11 cellular contexts compared by ENCODE assay signal in the genomic region with DNA sequence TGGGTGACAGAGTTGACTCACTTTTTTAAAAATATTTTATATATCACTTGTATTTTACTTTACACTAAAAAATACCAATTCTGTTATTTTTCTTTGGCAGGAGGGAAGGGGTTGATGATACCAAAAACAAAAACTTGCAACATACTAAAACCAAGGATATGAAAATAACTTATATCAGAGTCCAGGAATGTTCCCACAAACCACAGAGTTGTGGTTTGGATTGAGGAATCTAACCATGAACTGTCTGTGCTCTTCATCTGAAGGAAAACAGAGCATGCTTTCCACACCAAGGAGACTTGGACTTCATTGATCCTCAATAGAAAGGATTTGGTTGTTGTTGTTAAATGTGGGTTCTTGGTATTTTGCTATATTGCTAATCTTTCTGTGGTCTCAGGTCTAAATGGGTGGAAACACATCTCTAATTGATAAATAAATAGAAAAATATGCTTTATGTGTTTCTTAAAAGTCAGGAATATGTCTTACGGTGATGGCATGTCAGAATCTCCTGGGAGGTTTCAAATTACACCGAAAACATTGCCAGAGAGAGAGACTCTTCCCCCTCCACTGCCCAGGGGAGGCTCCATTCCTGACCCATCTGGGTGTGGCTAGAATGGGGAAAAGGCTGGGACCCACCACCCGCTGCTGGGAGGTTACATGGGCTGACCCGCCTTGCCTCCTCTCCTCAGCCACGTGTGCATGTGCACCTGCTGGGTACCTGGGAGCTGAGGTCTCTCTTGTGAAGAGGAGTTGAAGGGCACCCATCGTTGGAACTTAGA. TPM values are rescaled to one million over a fixed set of nuclear protein-coding genes. Genes with fewer than 3 reads are reported as not detected.
DNase-seq lines count a peak whose midpoint lies in the region; ATAC-seq and TF ChIP-seq lines count a peak whose summit lies in the region.
"Had no signal": no experiment of that assay in that cellular context is flagged by ENCODE, and none has a peak within 500 bp of the region (broad histone marks: within the 10 kb centered on the region; RNA-seq: fewer than 3 reads in every experiment).

No MANE protein-coding gene starts in this region.

- no peaks in the 10 kb centered on the region for H3K36me3 Mint-ChIP-seq in chondrocyte (ENCODE audit: low read depth)
- no peaks in the 10 kb centered on the region for H3K36me3 Mint-ChIP-seq in neural progenitor cell
- H3K36me3 Mint-ChIP-seq: CD8-positive, alpha-beta T cell; naive thymus-derived CD4-positive, alpha-beta T cell had no signal

- no peak for TF ChIP-seq CTCF in chondrocyte (IDR thresholded peaks at IDR 0.05)
- TF ChIP-seq CTCF in neural progenitor cell (IDR thresholded peaks at IDR 0.05): no peak
- no peak for TF ChIP-seq CTCF in GM10266 (IDR thresholded peaks at IDR 0.05; ENCODE audit: control insufficient read depth, insufficient read depth, low read depth, missing control alignments)
- TF ChIP-seq CTCF in OCI-LY7 (conservative IDR thresholded peaks at IDR 0.05; ENCODE audit: low read length): no peak

- H3K27me3 Mint-ChIP-seq in chondrocyte (ENCODE audit: low read depth) (no peaks in the 10 kb centered on the region), neural progenitor cell (ENCODE audit: insufficient read depth, low read depth) (peaks cover 2% of the 10 kb centered on the region)

- H2AFZ ChIP-seq in neural progenitor cell (replicated peaks) (peak overlapping the region; percentile 78), OCI-LY7 (ENCODE audit: low read length) (no peak overlapping the region)

- no peaks in the 10 kb centered on the region for H3K79me2 ChIP-seq in neural progenitor cell (ENCODE audit: low read depth)
- no peaks in the 10 kb centered on the region for H3K79me2 ChIP-seq in OCI-LY7 (ENCODE audit: insufficient read depth, low read depth, low read length)

- no peaks in the 10 kb centered on the region for H3K36me3 ChIP-seq in neural progenitor cell
- H3K36me3 ChIP-seq in OCI-LY7 (ENCODE audit: insufficient read depth, low read length): no peaks in the 10 kb centered on the region
- H3K36me3 ChIP-seq: stomach had no signal

- H3K9ac ChIP-seq in neural progenitor cell: no peak overlapping the region

- H3K4me1 ChIP-seq in neural progenitor cell (no peaks in the 10 kb centered on the region), OCI-LY7 (ENCODE audit: insufficient read depth, low read length, poor library complexity, severe bottlenecking) (no peaks in the 10 kb centered on the region)

- no peaks in the 10 kb centered on the region for H4K20me1 ChIP-seq in neural progenitor cell (ENCODE audit: low read depth)
- no peaks in the 10 kb centered on the region for H4K20me1 ChIP-seq in OCI-LY7 (ENCODE audit: insufficient read depth, low read length)

- intact Hi-C loops in OCI-LY7 (cut with micrococcal nuclease; ENCODE audit: unreplicated experiment): no loop called here

- no peaks in the 10 kb centered on the region for H3K27me3 ChIP-seq in neural progenitor cell
- H3K27me3 ChIP-seq: stomach had no signal

- POLR2A ChIA-PET in OCI-LY7 (lab: Charles Lee): no interaction called here

- peaks cover 56% of the 10 kb centered on the region for H3K4me1 Mint-ChIP-seq in chondrocyte (ENCODE audit: low read depth)
- H3K4me1 Mint-ChIP-seq in neural progenitor cell: peaks cover 3% of the 10 kb centered on the region
- H3K4me1 Mint-ChIP-seq: naive thymus-derived CD4-positive, alpha-beta T cell had no signal

- H3K9me2 ChIP-seq in OCI-LY7 (ENCODE audit: insufficient read depth, low read length): no peaks in the 10 kb centered on the region

- no peak for ATAC-seq in HG03045 (IDR thresholded peaks at IDR 0.05; ENCODE audit: unreplicated experiment)
- ATAC-seq: CD8-positive, alpha-beta T cell; naive thymus-derived CD4-positive, alpha-beta T cell had no signal

- CTCF ChIA-PET in OCI-LY7 (lab: Charles Lee; ENCODE audit: unreplicated experiment): no interaction called here

- no peaks in the 10 kb centered on the region for H3F3A ChIP-seq in neural progenitor cell (ENCODE audit: low read depth)

- DNase-seq in COLO829 (ENCODE audit: low spot score) (peak; percentile 19), NCI-H69 (lab: John Stamatoyannopoulos, UW) (peak; percentile 13), chondrocyte (ENCODE audit: low spot score) (no peak), neural progenitor cell (ENCODE audit: low spot score) (no peak), NCI-H2227 treated with DMSO at 0.1 percent for 48 hours (lab: John Stamatoyannopoulos, UW) (no peak), GM10266 (ENCODE audit: extremely low spot score) (no peak), OCI-LY7 (ENCODE audit: low spot score) (no peak)
- DNase-seq: CD8-positive, alpha-beta T cell; naive thymus-derived CD4-positive, alpha-beta T cell; stomach had no signal

- H3K27ac Mint-ChIP-seq in chondrocyte (ENCODE audit: unreplicated experiment) (peak overlapping the region; percentile 96), neural progenitor cell (no peak overlapping the region)
- H3K27ac Mint-ChIP-seq: CD8-positive, alpha-beta T cell; naive thymus-derived CD4-positive, alpha-beta T cell had no signal

- H3K4me3 ChIP-seq in neural progenitor cell (no peak overlapping the region), OCI-LY7 (ENCODE audit: low read depth, low read length, poor library complexity, severe bottlenecking) (no peak overlapping the region)
- H3K4me3 ChIP-seq: stomach had no signal

- H3K4me3 Mint-ChIP-seq in chondrocyte (ENCODE audit: unreplicated experiment) (peak overlapping the region; percentile 11), neural progenitor cell (no peak overlapping the region)
- H3K4me3 Mint-ChIP-seq: CD8-positive, alpha-beta T cell; naive thymus-derived CD4-positive, alpha-beta T cell had no signal

- H3K9me3 Mint-ChIP-seq in chondrocyte (ENCODE audit: low read depth) (no peaks in the 10 kb centered on the region), neural progenitor cell (no peaks in the 10 kb centered on the region)
- H3K9me3 Mint-ChIP-seq: CD8-positive, alpha-beta T cell; naive thymus-derived CD4-positive, alpha-beta T cell had no signal

- no peak overlapping the region for H3K4me2 ChIP-seq in neural progenitor cell
- H3K4me2 ChIP-seq in OCI-LY7 (ENCODE audit: low read length): no peak overlapping the region

- no peak overlapping the region for H3K27ac ChIP-seq in neural progenitor cell
- H3K27ac ChIP-seq in OCI-LY7 (ENCODE audit: low read depth, low read length, poor library complexity, severe bottlenecking): no peak overlapping the region
- H3K27ac ChIP-seq: stomach had no signal

- H3K9me3 ChIP-seq in neural progenitor cell (ENCODE audit: low read depth) (no peaks in the 10 kb centered on the region), OCI-LY7 (ENCODE audit: low read length) (no peaks in the 10 kb centered on the region)
- H3K9me3 ChIP-seq: stomach had no signal

- BruUV-seq in OCI-LY7 (replicated peaks; lab: Mats Ljungman, UMichigan): no TSS peak

RNA-seq across cellular contexts. Expression of gene STK17A, which starts 46.9 kb away (rescaled TPM):
- total RNA-seq in chondrocyte: 17.1 to 35.0 TPM (median 35.0 TPM) in 3 replicates
- total RNA-seq in neural progenitor cell (ENCODE audit: low replicate concordance): 13.1 and 15.6 TPM in 2 replicates
- 28.7 and 32.4 TPM in 2 replicates for total RNA-seq in OCI-LY7 (2014; rRNA removed; shearing (Covaris generic))
- total RNA-seq in OCI-LY7 (2022): 25.8 and 31.0 TPM in 2 replicates

Comparison
In these comparisons a context has a peak if more than half of its experiments do, and no peak if none do; other contexts are left out.
1. DNase-seq: peak in COLO829 (single experiment) and NCI-H69 (single experiment); none in chondrocyte (single experiment), neural progenitor cell (single experiment), NCI-H2227 treated with DMSO at 0.1 percent for 48 hours (single experiment), GM10266 (single experiment) and OCI-LY7 (single experiment).